In genomic region chr1:26786437-26787380, GRCh38 we compare ENCODE assay signal across 1 cellular context.
TF ChIP-seq lines count a peak whose summit lies in the region.

No MANE protein-coding gene starts in this region.

TF ChIP-seq in HepG2, 621 proteins besides CTCF, POLR2A, EP300 and RAD21 (continued from another document and continues in another):
- TF ChIP-seq ZNF615 (CRISPR knock-in tag; IDR thresholded peaks at IDR 0.05; ENCODE audit: borderline replicate concordance) (no peak), CAMTA2 (CRISPR knock-in tag; IDR thresholded peaks at IDR 0.05; ENCODE audit: borderline replicate concordance) (no peak), ZNF331 (CRISPR knock-in tag; IDR thresholded peaks at IDR 0.05) (peak; percentile 30; the same call in 1 of the 2 replicates), JDP2 (CRISPR knock-in tag; IDR thresholded peaks at IDR 0.05; ENCODE audit: borderline replicate concordance) (no peak), MLLT10 (CRISPR knock-in tag; IDR thresholded peaks at IDR 0.05) (no peak), ATRX (CRISPR knock-in tag; IDR thresholded peaks at IDR 0.05; ENCODE audit: borderline replicate concordance) (no peak), MATR3 (CRISPR knock-in tag; IDR thresholded peaks at IDR 0.05) (no peak), REXO4 (CRISPR knock-in tag; IDR thresholded peaks at IDR 0.05; ENCODE audit: borderline replicate concordance) (no peak), HHEX (CRISPR knock-in tag; IDR thresholded peaks at IDR 0.05) (no peak), ZNF281 (CRISPR knock-in tag; IDR thresholded peaks at IDR 0.05; ENCODE audit: borderline replicate concordance) (no peak; the same call in 1 of the 2 replicates), CBX2 (IDR thresholded peaks at IDR 0.05; ENCODE audit: low read depth, low read length) (no peak), CBX2 (CRISPR knock-in tag; IDR thresholded peaks at IDR 0.05; ENCODE audit: low read depth) (no peak), TAF1 (CRISPR knock-in tag; IDR thresholded peaks at IDR 0.05) (0 out of 2 replicates have a peak, but pooled peaks have one; percentile 40), ZMYM3 (CRISPR knock-in tag; IDR thresholded peaks at IDR 0.05) (no peak), MTA3 (CRISPR knock-in tag; IDR thresholded peaks at IDR 0.05) (no peak), GPN1 (CRISPR knock-in tag; IDR thresholded peaks at IDR 0.05; ENCODE audit: borderline replicate concordance) (no peak), ATF2 (CRISPR knock-in tag; IDR thresholded peaks at IDR 0.05) (peak; percentile 39; the same call in 1 of the 2 replicates), ZNF232 (CRISPR knock-in tag; IDR thresholded peaks at IDR 0.05; ENCODE audit: borderline replicate concordance) (no peak), NR1H2 (CRISPR knock-in tag; IDR thresholded peaks at IDR 0.05; ENCODE audit: borderline replicate concordance, low read depth) (no peak), ZFP41 (CRISPR knock-in tag; IDR thresholded peaks at IDR 0.05; ENCODE audit: borderline replicate concordance) (no peak), ATF5 (CRISPR knock-in tag; IDR thresholded peaks at IDR 0.05; ENCODE audit: low read depth) (no peak), BCL3 (CRISPR knock-in tag; IDR thresholded peaks at IDR 0.05) (no peak), MBD4 (IDR thresholded peaks at IDR 0.05; ENCODE audit: borderline replicate concordance, low read length) (no peak), SALL1 (CRISPR knock-in tag; IDR thresholded peaks at IDR 0.05) (no peak), ZNF180 (CRISPR knock-in tag; IDR thresholded peaks at IDR 0.05; ENCODE audit: borderline replicate concordance, low read depth) (no peak), HMGXB4 (CRISPR knock-in tag; IDR thresholded peaks at IDR 0.05; ENCODE audit: borderline replicate concordance in 1 of 2, low read depth in 1 of 2) (0 out of 4 replicates have a peak, but pooled peaks of 1 of the 2 experiments have one; percentile 48), ZNF780A (CRISPR knock-in tag; IDR thresholded peaks at IDR 0.05) (no peak), CBFB (CRISPR knock-in tag; IDR thresholded peaks at IDR 0.05) (no peak), TBX2 (CRISPR knock-in tag; IDR thresholded peaks at IDR 0.05; ENCODE audit: borderline replicate concordance) (0 out of 2 replicates have a peak, but pooled peaks have one; percentile 30), ZBTB7B (CRISPR knock-in tag; IDR thresholded peaks at IDR 0.05) (no peak), TFE3 (CRISPR knock-in tag; IDR thresholded peaks at IDR 0.05) (0 out of 2 replicates have a peak, but pooled peaks have one; percentile 14), FOXP1 (IDR thresholded peaks at IDR 0.05) (no peak), FOXP1 (CRISPR knock-in tag; IDR thresholded peaks at IDR 0.05) (no peak), KMT2A (CRISPR knock-in tag; IDR thresholded peaks at IDR 0.05) (no peak), ZNF136 (CRISPR knock-in tag; IDR thresholded peaks at IDR 0.05; ENCODE audit: low read depth) (no peak), RARG (CRISPR knock-in tag; IDR thresholded peaks at IDR 0.05; ENCODE audit: low read depth) (no peak), MXI1 (IDR thresholded peaks at IDR 0.05; ENCODE audit: borderline replicate concordance, low read depth, low read length) (no peak), BCL6 (CRISPR knock-in tag; IDR thresholded peaks at IDR 0.05) (peak; percentile 40; the same call in 1 of the 2 replicates), THAP8 (CRISPR knock-in tag; IDR thresholded peaks at IDR 0.05; ENCODE audit: borderline replicate concordance) (no peak), RFXANK (CRISPR knock-in tag; IDR thresholded peaks at IDR 0.05) (no peak), ZNF616 (CRISPR knock-in tag; IDR thresholded peaks at IDR 0.05; ENCODE audit: low read depth) (no peak), EEA1 (CRISPR knock-in tag; IDR thresholded peaks at IDR 0.05; ENCODE audit: borderline replicate concordance) (no peak), STAG1 (CRISPR knock-in tag; IDR thresholded peaks at IDR 0.05) (no peak), FOSL2 (CRISPR knock-in tag; IDR thresholded peaks at IDR 0.05) (0 out of 2 replicates have a peak, but pooled peaks have one; percentile 12), POLR2AphosphoS5 (IDR thresholded peaks at IDR 0.05; ENCODE audit: low read depth, low read length) (peak; percentile 71), ZNF563 (CRISPR knock-in tag; IDR thresholded peaks at IDR 0.05) (0 out of 2 replicates have a peak, but pooled peaks have one; percentile 34), SATB2 (CRISPR knock-in tag; IDR thresholded peaks at IDR 0.05) (no peak), ZBTB33 (CRISPR knock-in tag; IDR thresholded peaks at IDR 0.05) (no peak), CENPT (CRISPR knock-in tag; IDR thresholded peaks at IDR 0.05; ENCODE audit: low read depth) (no peak), MIER3 (CRISPR knock-in tag; IDR thresholded peaks at IDR 0.05; ENCODE audit: borderline replicate concordance) (no peak), THAP11 (CRISPR knock-in tag; IDR thresholded peaks at IDR 0.05) (0 out of 2 replicates have a peak, but pooled peaks have one; percentile 11), IKZF5 (CRISPR knock-in tag; IDR thresholded peaks at IDR 0.05) (no peak), ZNF343 (CRISPR knock-in tag; IDR thresholded peaks at IDR 0.05) (no peak), ZSCAN21 (CRISPR knock-in tag; IDR thresholded peaks at IDR 0.05; ENCODE audit: borderline replicate concordance) (no peak), NR2F2 (IDR thresholded peaks at IDR 0.05; ENCODE audit: borderline replicate concordance, low read depth) (no peak), PHF20 (CRISPR knock-in tag; IDR thresholded peaks at IDR 0.05) (no peak; the same call in 1 of the 2 replicates)
